1 cellular context compared by ENCODE assay signal in genomic region chrX:71068052-71068918, GRCh38.
TF ChIP-seq lines count a peak whose summit lies in the region.

Gene SNX12, minus strand, starts transcription at chrX:71068334. Its CDS starts 28 bp downstream, at chrX:71068306.

TF ChIP-seq in HepG2, 621 proteins besides CTCF, POLR2A, EP300 and RAD21 (continued from another document and continues in another):
- TF ChIP-seq ZNF766 (CRISPR knock-in tag; IDR thresholded peaks at IDR 0.05; ENCODE audit: borderline replicate concordance) = no peak
- TF ChIP-seq, protein P1, sequence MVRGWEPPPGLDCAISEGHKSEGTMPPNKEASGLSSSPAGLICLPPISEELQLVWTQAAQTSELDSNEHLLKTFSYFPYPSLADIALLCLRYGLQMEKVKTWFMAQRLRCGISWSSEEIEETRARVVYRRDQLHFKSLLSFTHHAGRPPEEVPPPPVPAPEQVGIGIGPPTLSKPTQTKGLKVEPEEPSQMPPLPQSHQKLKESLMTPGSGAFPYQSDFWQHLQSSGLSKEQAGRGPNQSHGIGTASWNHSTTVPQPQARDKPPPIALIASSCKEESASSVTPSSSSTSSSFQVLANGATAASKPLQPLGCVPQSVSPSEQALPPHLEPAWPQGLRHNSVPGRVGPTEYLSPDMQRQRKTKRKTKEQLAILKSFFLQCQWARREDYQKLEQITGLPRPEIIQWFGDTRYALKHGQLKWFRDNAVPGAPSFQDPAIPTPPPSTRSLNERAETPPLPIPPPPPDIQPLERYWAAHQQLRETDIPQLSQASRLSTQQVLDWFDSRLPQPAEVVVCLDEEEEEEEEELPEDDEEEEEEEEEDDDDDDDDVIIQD (CRISPR knock-in tag; IDR thresholded peaks at IDR 0.05; ENCODE audit: low read depth) = no peak
- TF ChIP-seq ZNF367 (CRISPR knock-in tag; IDR thresholded peaks at IDR 0.05; ENCODE audit: borderline replicate concordance) = no peak
- TF ChIP-seq WIZ (CRISPR knock-in tag; IDR thresholded peaks at IDR 0.05) = no peak
- no peak for TF ChIP-seq ZNF460 (CRISPR knock-in tag; IDR thresholded peaks at IDR 0.05; ENCODE audit: borderline replicate concordance)
- no peak for TF ChIP-seq SUZ12 (IDR thresholded peaks at IDR 0.05; ENCODE audit: low read depth, low read length)
- no peak for TF ChIP-seq FOXM1 (CRISPR knock-in tag; IDR thresholded peaks at IDR 0.05)
- no peak for TF ChIP-seq ZBTB20 (CRISPR knock-in tag; IDR thresholded peaks at IDR 0.05; ENCODE audit: borderline replicate concordance, low read depth)
- TF ChIP-seq ZNF780A (CRISPR knock-in tag; IDR thresholded peaks at IDR 0.05) = no peak
- TF ChIP-seq ZC3H13 (CRISPR knock-in tag; IDR thresholded peaks at IDR 0.05) = no peak
- no peak for TF ChIP-seq EEA1 (CRISPR knock-in tag; IDR thresholded peaks at IDR 0.05; ENCODE audit: borderline replicate concordance)
- no peak for TF ChIP-seq HDAC6 (IDR thresholded peaks at IDR 0.05; ENCODE audit: low read depth, low read length)
- TF ChIP-seq ZNF512 (CRISPR knock-in tag; IDR thresholded peaks at IDR 0.05) = no peak
- no peak for TF ChIP-seq ESRRA (CRISPR knock-in tag; IDR thresholded peaks at IDR 0.05; ENCODE audit: low read depth)
- TF ChIP-seq ZNF234 (CRISPR knock-in tag; conservative IDR thresholded peaks at IDR 0.05) = no peak
- no peak for TF ChIP-seq TP53 (CRISPR knock-in tag; conservative IDR thresholded peaks at IDR 0.05)
- TF ChIP-seq PCBP1 (IDR thresholded peaks at IDR 0.05; ENCODE audit: borderline replicate concordance, low read depth, low read length) = no peak
- TF ChIP-seq PRMT3 (CRISPR knock-in tag; IDR thresholded peaks at IDR 0.05; ENCODE audit: borderline replicate concordance, low read depth) = no peak
- TF ChIP-seq ZNF274 (CRISPR knock-in tag; IDR thresholded peaks at IDR 0.05) = no peak
- TF ChIP-seq ADNP (CRISPR knock-in tag; IDR thresholded peaks at IDR 0.05) = no peak
- TF ChIP-seq ZNF562 (CRISPR knock-in tag; IDR thresholded peaks at IDR 0.05; ENCODE audit: borderline replicate concordance) = no peak
- TF ChIP-seq HNF4A (CRISPR knock-in tag; IDR thresholded peaks at IDR 0.05) = no peak
- no peak for TF ChIP-seq HHEX (CRISPR knock-in tag; IDR thresholded peaks at IDR 0.05)
- TF ChIP-seq FOXC1 (CRISPR knock-in tag; IDR thresholded peaks at IDR 0.05; ENCODE audit: borderline replicate concordance) = no peak
- TF ChIP-seq, protein P2, sequence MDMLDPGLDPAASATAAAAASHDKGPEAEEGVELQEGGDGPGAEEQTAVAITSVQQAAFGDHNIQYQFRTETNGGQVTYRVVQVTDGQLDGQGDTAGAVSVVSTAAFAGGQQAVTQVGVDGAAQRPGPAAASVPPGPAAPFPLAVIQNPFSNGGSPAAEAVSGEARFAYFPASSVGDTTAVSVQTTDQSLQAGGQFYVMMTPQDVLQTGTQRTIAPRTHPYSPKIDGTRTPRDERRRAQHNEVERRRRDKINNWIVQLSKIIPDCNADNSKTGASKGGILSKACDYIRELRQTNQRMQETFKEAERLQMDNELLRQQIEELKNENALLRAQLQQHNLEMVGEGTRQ (IDR thresholded peaks at IDR 0.05; ENCODE audit: low read depth, low read length) = no peak
- TF ChIP-seq, protein P2 (CRISPR knock-in tag; IDR thresholded peaks at IDR 0.05; ENCODE audit: borderline replicate concordance) = no peak; the same call in none of the 2 replicates
- TF ChIP-seq KDM6A (CRISPR knock-in tag; IDR thresholded peaks at IDR 0.05; ENCODE audit: low read depth) = no peak
- TF ChIP-seq ZNF224 (CRISPR knock-in tag; IDR thresholded peaks at IDR 0.05) = no peak
- TF ChIP-seq ZNF20 (CRISPR knock-in tag; IDR thresholded peaks at IDR 0.05) = no peak
- no peak for TF ChIP-seq ZNF280D (CRISPR knock-in tag; IDR thresholded peaks at IDR 0.05)
- TF ChIP-seq ZNF333 (CRISPR knock-in tag; IDR thresholded peaks at IDR 0.05; ENCODE audit: borderline replicate concordance) = no peak
- no peak for TF ChIP-seq GLI4 (CRISPR knock-in tag; IDR thresholded peaks at IDR 0.05; ENCODE audit: borderline replicate concordance)
- TF ChIP-seq ZFP82 (CRISPR knock-in tag; IDR thresholded peaks at IDR 0.05; ENCODE audit: borderline replicate concordance) = no peak
- TF ChIP-seq FOXJ3 (CRISPR knock-in tag; IDR thresholded peaks at IDR 0.05; ENCODE audit: borderline replicate concordance) = 0 out of 2 replicates have a peak, but pooled peaks have one; percentile 17
- TF ChIP-seq MTA1 (CRISPR knock-in tag; IDR thresholded peaks at IDR 0.05; ENCODE audit: borderline replicate concordance) = no peak
- no peak for TF ChIP-seq HIVEP1 (CRISPR knock-in tag; IDR thresholded peaks at IDR 0.05)
- TF ChIP-seq ZSCAN25 (CRISPR knock-in tag; IDR thresholded peaks at IDR 0.05) = peak; percentile 36; the same call in 1 of the 2 replicates
- TF ChIP-seq RXRA (CRISPR knock-in tag; IDR thresholded peaks at IDR 0.05) = no peak
- TF ChIP-seq EED (CRISPR knock-in tag; IDR thresholded peaks at IDR 0.05) = no peak
- TF ChIP-seq, protein P3, sequence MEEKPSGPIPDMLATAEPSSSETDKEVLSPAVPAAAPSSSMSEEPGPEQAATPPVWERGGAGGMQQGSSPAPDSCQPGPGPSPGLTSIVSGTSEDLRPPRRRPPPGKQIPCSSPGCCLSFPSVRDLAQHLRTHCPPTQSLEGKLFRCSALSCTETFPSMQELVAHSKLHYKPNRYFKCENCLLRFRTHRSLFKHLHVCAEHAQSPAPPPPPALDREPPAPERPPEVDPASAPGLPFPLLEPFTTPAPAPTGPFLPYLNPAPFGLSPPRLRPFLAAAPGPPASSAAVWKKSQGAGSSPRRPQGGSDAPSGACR (CRISPR knock-in tag; IDR thresholded peaks at IDR 0.05) = peak; percentile 64; the same call in 1 of the 2 replicates
- TF ChIP-seq, protein P4, sequence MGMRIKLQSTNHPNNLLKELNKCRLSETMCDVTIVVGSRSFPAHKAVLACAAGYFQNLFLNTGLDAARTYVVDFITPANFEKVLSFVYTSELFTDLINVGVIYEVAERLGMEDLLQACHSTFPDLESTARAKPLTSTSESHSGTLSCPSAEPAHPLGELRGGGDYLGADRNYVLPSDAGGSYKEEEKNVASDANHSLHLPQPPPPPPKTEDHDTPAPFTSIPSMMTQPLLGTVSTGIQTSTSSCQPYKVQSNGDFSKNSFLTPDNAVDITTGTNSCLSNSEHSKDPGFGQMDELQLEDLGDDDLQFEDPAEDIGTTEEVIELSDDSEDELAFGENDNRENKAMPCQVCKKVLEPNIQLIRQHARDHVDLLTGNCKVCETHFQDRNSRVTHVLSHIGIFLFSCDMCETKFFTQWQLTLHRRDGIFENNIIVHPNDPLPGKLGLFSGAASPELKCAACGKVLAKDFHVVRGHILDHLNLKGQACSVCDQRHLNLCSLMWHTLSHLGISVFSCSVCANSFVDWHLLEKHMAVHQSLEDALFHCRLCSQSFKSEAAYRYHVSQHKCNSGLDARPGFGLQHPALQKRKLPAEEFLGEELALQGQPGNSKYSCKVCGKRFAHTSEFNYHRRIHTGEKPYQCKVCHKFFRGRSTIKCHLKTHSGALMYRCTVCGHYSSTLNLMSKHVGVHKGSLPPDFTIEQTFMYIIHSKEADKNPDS (CRISPR knock-in tag; IDR thresholded peaks at IDR 0.05) = no peak
- no peak for TF ChIP-seq ATF6 (CRISPR knock-in tag; conservative IDR thresholded peaks at IDR 0.05)
- TF ChIP-seq POLR2AphosphoS2 (IDR thresholded peaks at IDR 0.05; ENCODE audit: low read depth, low read length) = no peak
- TF ChIP-seq, protein P5, sequence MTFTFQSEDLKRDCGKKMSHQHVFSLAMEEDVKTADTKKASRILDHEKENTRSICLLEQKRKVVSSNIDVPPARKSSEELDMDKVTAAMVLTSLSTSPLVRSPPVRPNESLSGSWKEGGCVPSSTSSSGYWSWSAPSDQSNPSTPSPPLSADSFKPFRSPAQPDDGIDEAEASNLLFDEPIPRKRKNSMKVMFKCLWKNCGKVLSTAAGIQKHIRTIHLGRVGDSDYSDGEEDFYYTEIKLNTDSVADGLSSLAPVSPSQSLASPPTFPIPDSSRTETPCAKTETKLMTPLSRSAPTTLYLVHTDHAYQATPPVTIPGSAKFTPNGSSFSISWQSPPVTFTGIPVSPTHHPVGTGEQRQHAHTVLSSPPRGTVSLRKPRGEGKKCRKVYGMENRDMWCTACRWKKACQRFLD (CRISPR knock-in tag; IDR thresholded peaks at IDR 0.05; ENCODE audit: borderline replicate concordance) = no peak
- no peak for TF ChIP-seq ZNF792 (CRISPR knock-in tag; IDR thresholded peaks at IDR 0.05)
- no peak for TF ChIP-seq KLF11 (CRISPR knock-in tag; IDR thresholded peaks at IDR 0.05)
- TF ChIP-seq, protein P6, sequence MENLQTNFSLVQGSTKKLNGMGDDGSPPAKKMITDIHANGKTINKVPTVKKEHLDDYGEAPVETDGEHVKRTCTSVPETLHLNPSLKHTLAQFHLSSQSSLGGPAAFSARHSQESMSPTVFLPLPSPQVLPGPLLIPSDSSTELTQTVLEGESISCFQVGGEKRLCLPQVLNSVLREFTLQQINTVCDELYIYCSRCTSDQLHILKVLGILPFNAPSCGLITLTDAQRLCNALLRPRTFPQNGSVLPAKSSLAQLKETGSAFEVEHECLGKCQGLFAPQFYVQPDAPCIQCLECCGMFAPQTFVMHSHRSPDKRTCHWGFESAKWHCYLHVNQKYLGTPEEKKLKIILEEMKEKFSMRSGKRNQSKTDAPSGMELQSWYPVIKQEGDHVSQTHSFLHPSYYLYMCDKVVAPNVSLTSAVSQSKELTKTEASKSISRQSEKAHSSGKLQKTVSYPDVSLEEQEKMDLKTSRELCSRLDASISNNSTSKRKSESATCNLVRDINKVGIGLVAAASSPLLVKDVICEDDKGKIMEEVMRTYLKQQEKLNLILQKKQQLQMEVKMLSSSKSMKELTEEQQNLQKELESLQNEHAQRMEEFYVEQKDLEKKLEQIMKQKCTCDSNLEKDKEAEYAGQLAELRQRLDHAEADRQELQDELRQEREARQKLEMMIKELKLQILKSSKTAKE (CRISPR knock-in tag; IDR thresholded peaks at IDR 0.05; ENCODE audit: borderline replicate concordance) = no peak
- TF ChIP-seq ZNF543 (CRISPR knock-in tag; IDR thresholded peaks at IDR 0.05) = no peak
- peak; percentile 43; the same call in 1 of the 2 replicates for TF ChIP-seq SIN3A (IDR thresholded peaks at IDR 0.05; ENCODE audit: borderline replicate concordance, low read depth, low read length)
- TF ChIP-seq NFIC (IDR thresholded peaks at IDR 0.05; ENCODE audit: low read length) = no peak
- no peak for TF ChIP-seq SETDB1 (CRISPR knock-in tag; IDR thresholded peaks at IDR 0.05; ENCODE audit: borderline replicate concordance)
- no peak for TF ChIP-seq KDM5B (CRISPR knock-in tag; IDR thresholded peaks at IDR 0.05; ENCODE audit: borderline replicate concordance)
- no peak for TF ChIP-seq TBX3 (IDR thresholded peaks at IDR 0.05; ENCODE audit: borderline replicate concordance)
- TF ChIP-seq RELA (CRISPR knock-in tag; IDR thresholded peaks at IDR 0.05) = no peak
- peak; percentile 47 for TF ChIP-seq CBX1 (IDR thresholded peaks at IDR 0.05; ENCODE audit: low read depth)
- TF ChIP-seq HNRNPH1 (optimal IDR thresholded peaks at IDR 0.05; ENCODE audit: low read depth, low read length) = no peak
- peak in 1 of 2 experiments; percentile 44; a peak in 1 of 4 replicates for TF ChIP-seq KLF16 (CRISPR knock-in tag; IDR thresholded peaks at IDR 0.05)
- 0 out of 2 replicates have a peak, but pooled peaks have one; percentile 18 for TF ChIP-seq ZNF431 (CRISPR knock-in tag; IDR thresholded peaks at IDR 0.05; ENCODE audit: borderline replicate concordance, low read depth)
